ENCODE assay signal across 23 cellular contexts in genomic region chr3:55597638-55598037, GRCh38.
"Had no signal": no experiment of that assay in that cellular context is flagged by ENCODE, and none has a peak within 500 bp of the region (broad histone marks: within the 10 kb centered on the region; RNA-seq: fewer than 3 reads in every experiment).

No MANE protein-coding gene starts in this region.

- ATAC-seq: activated T-cell treated with anti-CD3 and anti-CD28 coated beads, Interleukin-2, amount 50 U/mL, for 72 hours had no signal

- H3K27me3 Mint-ChIP-seq: activated CD4-positive, alpha-beta memory T cell treated with anti-CD3 and anti-CD28 coated beads, Interleukin-2, amount 10 ng/mL, durations not matched to agents 7 days and 5 days; activated naive CD4-positive, alpha-beta T cell treated with anti-CD3 and anti-CD28 coated beads, Interleukin-2, amount 50 U/mL, for 24 hours had no signal

- H3K27ac Mint-ChIP-seq: activated CD4-positive, alpha-beta memory T cell treated with anti-CD3 and anti-CD28 coated beads, Interleukin-2, amount 10 ng/mL, durations not matched to agents 7 days and 5 days; activated CD4-positive, alpha-beta T cell treated with anti-CD3 and anti-CD28 coated beads, Interleukin-2, amount 10 ng/mL, durations not matched to agents 7 days and 5 days; activated naive CD4-positive, alpha-beta T cell treated with anti-CD3 and anti-CD28 coated beads, Interleukin-2, amount 50 U/mL, for 24 hours; activated T-cell treated with anti-CD3 and anti-CD28 coated beads, Interleukin-2, amount 50 U/mL, for 72 hours had no signal

- H3K27ac ChIP-seq: breast epithelium, VCaP had no signal

- H3K27me3 ChIP-seq: breast epithelium had no signal

- H3K4me1 Mint-ChIP-seq: activated CD4-positive, alpha-beta memory T cell treated with anti-CD3 and anti-CD28 coated beads, Interleukin-2, amount 10 ng/mL, durations not matched to agents 7 days and 5 days; activated CD4-positive, alpha-beta T cell treated with anti-CD3 and anti-CD28 coated beads, Interleukin-2, amount 10 ng/mL, durations not matched to agents 7 days and 5 days; activated naive CD4-positive, alpha-beta T cell treated with anti-CD3 and anti-CD28 coated beads, Interleukin-2, amount 50 U/mL, for 24 hours had no signal

- H3K9me3 Mint-ChIP-seq: activated CD4-positive, alpha-beta T cell treated with anti-CD3 and anti-CD28 coated beads, Interleukin-2, amount 10 ng/mL, durations not matched to agents 7 days and 5 days; activated naive CD4-positive, alpha-beta T cell treated with anti-CD3 and anti-CD28 coated beads, Interleukin-2, amount 50 U/mL, for 24 hours had no signal

- H3K36me3 Mint-ChIP-seq: activated naive CD4-positive, alpha-beta T cell treated with anti-CD3 and anti-CD28 coated beads, Interleukin-2, amount 50 U/mL, for 24 hours had no signal

- DNase-seq: activated CD4-positive, alpha-beta memory T cell treated with anti-CD3 and anti-CD28 coated beads, Interleukin-2, amount 10 ng/mL, durations not matched to agents 7 days and 5 days; activated CD4-positive, alpha-beta T cell treated with anti-CD3 and anti-CD28 coated beads, Interleukin-2, amount 10 ng/mL, durations not matched to agents 7 days and 5 days; activated CD4-positive, CD25-positive, alpha-beta regulatory T cell; activated T-cell treated with anti-CD3 and anti-CD28 coated beads, Interleukin-2, amount 50 U/mL, for 72 hours; aorta; central memory CD4-positive, alpha-beta T cell; KG1; NCI-H1092; NCI-H1417; NCI-H1694; NCI-H2029; NCI-H2107; NCI-H2171 treated with DMSO at 0.1 percent for 48 hours; NCI-H226; NCI-H510A; NCI-H526 treated with DMSO at 0.1 percent for 48 hours; NCI-H82; SIG-M5; T-helper 2 cell; T1000 had no signal

- H3K4me3 ChIP-seq: breast epithelium had no signal

- H3K9me3 ChIP-seq: breast epithelium had no signal

- H3K4me3 Mint-ChIP-seq: activated CD4-positive, alpha-beta memory T cell treated with anti-CD3 and anti-CD28 coated beads, Interleukin-2, amount 10 ng/mL, durations not matched to agents 7 days and 5 days; activated CD4-positive, alpha-beta T cell treated with anti-CD3 and anti-CD28 coated beads, Interleukin-2, amount 10 ng/mL, durations not matched to agents 7 days and 5 days; activated naive CD4-positive, alpha-beta T cell treated with anti-CD3 and anti-CD28 coated beads, Interleukin-2, amount 50 U/mL, for 24 hours; activated T-cell treated with anti-CD3 and anti-CD28 coated beads, Interleukin-2, amount 50 U/mL, for 72 hours had no signal

- H3K36me3 ChIP-seq: breast epithelium had no signal

- H3K4me1 ChIP-seq: breast epithelium had no signal
